ENCODE assay signal across 13 cellular contexts in genomic region chr4:176642472-176642871, GRCh38.
DNase-seq lines count a peak whose midpoint lies in the region; ATAC-seq and TF ChIP-seq lines count a peak whose summit lies in the region.
"Had no signal": no experiment of that assay in that cellular context is flagged by ENCODE, and none has a peak within 500 bp of the region (broad histone marks: within the 10 kb centered on the region; RNA-seq: fewer than 3 reads in every experiment).

No MANE protein-coding gene starts in this region.

- in situ Hi-C loops in GM13977 (cut with MboI; ENCODE audit: low pct_unique_long_range_greater_than_20kb, low sequenced_read_pairs, unreplicated experiment): no loop called here
- in situ Hi-C loops in SK-MEL-5 (cut with HindIII; ENCODE audit: low pct_unique_long_range_greater_than_20kb, low sequenced_read_pairs): no loop called here

- DNase-seq in GM13977 (ENCODE audit: low spot score): peak; percentile 20
- DNase-seq in SK-MEL-5 (ENCODE audit: low read depth, low spot score): peak; percentile 42
- no peak for DNase-seq in NCI-H1417 treated with DMSO at 0.1 percent for 48 hours (lab: John Stamatoyannopoulos, UW)
- DNase-seq in OCI-M2 (lab: John Stamatoyannopoulos, UW; ENCODE audit: unreplicated experiment): no peak
- no peak for DNase-seq in NCI-H1694 (lab: John Stamatoyannopoulos, UW)
- DNase-seq: colonic mucosa; midbrain; NCI-H345; stimulated activated CD4-positive, alpha-beta T cell treated with anti-CD3 and anti-CD28 coated beads, Interleukin-2, amount 100 ng/mL, for 24 hours; stimulated activated naive CD4-positive, alpha-beta T cell treated with Interleukin-2 at 50 U/mL for 16 hours had no signal

- peak; percentile 61 for ATAC-seq in GM19455 (IDR thresholded peaks at IDR 0.05; ENCODE audit: unreplicated experiment)
- ATAC-seq in HG02973 (IDR thresholded peaks at IDR 0.05; ENCODE audit: unreplicated experiment): peak; percentile 76
- no peak for ATAC-seq in GM18873 (IDR thresholded peaks at IDR 0.05; ENCODE audit: low FRiP score, unreplicated experiment)

- TF ChIP-seq CTCF in GM13977 (IDR thresholded peaks at IDR 0.05; ENCODE audit: extremely low read depth, insufficient read depth, missing control alignments): peak; percentile 23

Comparison
In these comparisons a context has a peak if more than half of its experiments do, and no peak if none do; other contexts are left out.
1. DNase-seq: peak in GM13977 (single experiment) and SK-MEL-5 (single experiment); none in NCI-H1417 treated with DMSO at 0.1 percent for 48 hours (single experiment), OCI-M2 (single experiment) and NCI-H1694 (single experiment).